14 cellular contexts compared by ENCODE assay signal in the genomic region with DNA sequence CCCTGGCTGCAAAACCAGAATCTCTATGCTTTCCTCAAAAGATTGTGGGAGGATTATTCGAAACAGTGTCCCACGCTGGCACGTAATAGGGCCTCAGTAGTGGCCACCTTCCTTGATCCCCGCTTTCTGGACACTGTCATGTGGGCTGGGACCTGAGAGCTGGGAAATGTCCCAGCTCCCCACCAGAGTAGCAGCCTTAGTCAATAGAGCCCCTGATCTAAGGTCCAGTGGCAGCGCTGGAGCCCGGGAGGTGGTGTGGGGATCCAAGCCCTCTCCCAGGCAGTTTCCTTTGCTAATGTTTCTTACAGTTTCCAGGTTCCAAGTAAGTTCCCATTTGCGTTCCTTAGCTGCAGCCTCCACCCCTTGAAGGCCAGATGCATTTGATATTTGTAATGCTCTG.
"Had no signal": no experiment of that assay in that cellular context is flagged by ENCODE, and none has a peak within 500 bp of the region (broad histone marks: within the 10 kb centered on the region; RNA-seq: fewer than 3 reads in every experiment).

No MANE protein-coding gene starts in this region.

- H3K27me3 ChIP-seq: ovary, sigmoid colon, thyroid gland had no signal

- H3K4me1 ChIP-seq: thyroid gland had no signal

- H3K9me3 Mint-ChIP-seq: activated CD4-positive, alpha-beta T cell treated with anti-CD3 and anti-CD28 coated beads, Interleukin-2, amount 10 ng/mL, durations not matched to agents 7 days and 5 days; activated naive CD8-positive, alpha-beta T cell treated with anti-CD3 and anti-CD28 coated beads, Interleukin-2, amount 10 ng/mL, durations not matched to agents 7 days and 5 days; activated T-cell treated with anti-CD3 and anti-CD28 coated beads, Interleukin-2, amount 50 U/mL, for 72 hours; nephron; stimulated activated effector memory CD8-positive, alpha-beta T cell treated with anti-CD3 and anti-CD28 coated beads, Interleukin-12 subunit alpha, Interleukin-12 subunit beta, amount 100 ng/mL, for 72 hours had no signal

- H3K27ac ChIP-seq: left ventricle myocardium inferior, ovary, sigmoid colon, thyroid gland had no signal

- H3K36me3 ChIP-seq: left ventricle myocardium inferior, ovary, thyroid gland had no signal

- H3K4me3 ChIP-seq: left ventricle myocardium inferior, ovary, sigmoid colon, thyroid gland had no signal

- H3K9me3 ChIP-seq: left ventricle myocardium inferior, ovary, sigmoid colon, thyroid gland had no signal

- DNase-seq: activated CD4-positive, alpha-beta T cell treated with anti-CD3 and anti-CD28 coated beads, Interleukin-2, amount 10 ng/mL, durations not matched to agents 7 days and 5 days; activated gamma-delta T cell; activated naive CD8-positive, alpha-beta T cell treated with anti-CD3 and anti-CD28 coated beads, Interleukin-2, amount 10 ng/mL, durations not matched to agents 7 days and 5 days; activated T-cell treated with anti-CD3 and anti-CD28 coated beads, Interleukin-2, amount 50 U/mL, for 72 hours; foreskin fibroblast; hippocampal formation; left ventricle myocardium inferior; mesendoderm; sigmoid colon; stimulated activated CD4-positive, alpha-beta T cell treated with anti-CD3 and anti-CD28 coated beads, Interleukin-1b, Interleukin-23, amount 100 ng/mL, for 48 hours; thyroid gland had no signal

- H3K27ac Mint-ChIP-seq: activated CD4-positive, alpha-beta T cell treated with anti-CD3 and anti-CD28 coated beads, Interleukin-2, amount 10 ng/mL, durations not matched to agents 7 days and 5 days; activated naive CD8-positive, alpha-beta T cell treated with anti-CD3 and anti-CD28 coated beads, Interleukin-2, amount 10 ng/mL, durations not matched to agents 7 days and 5 days; activated T-cell treated with anti-CD3 and anti-CD28 coated beads, Interleukin-2, amount 50 U/mL, for 72 hours; nephron; stimulated activated effector memory CD8-positive, alpha-beta T cell treated with anti-CD3 and anti-CD28 coated beads, Interleukin-12 subunit alpha, Interleukin-12 subunit beta, amount 100 ng/mL, for 72 hours had no signal

- H3K4me3 Mint-ChIP-seq: activated CD4-positive, alpha-beta T cell treated with anti-CD3 and anti-CD28 coated beads, Interleukin-2, amount 10 ng/mL, durations not matched to agents 7 days and 5 days; activated naive CD8-positive, alpha-beta T cell treated with anti-CD3 and anti-CD28 coated beads, Interleukin-2, amount 10 ng/mL, durations not matched to agents 7 days and 5 days; activated T-cell treated with anti-CD3 and anti-CD28 coated beads, Interleukin-2, amount 50 U/mL, for 72 hours; nephron; stimulated activated effector memory CD8-positive, alpha-beta T cell treated with anti-CD3 and anti-CD28 coated beads, Interleukin-12 subunit alpha, Interleukin-12 subunit beta, amount 100 ng/mL, for 72 hours had no signal

- ATAC-seq: activated T-cell treated with anti-CD3 and anti-CD28 coated beads, Interleukin-2, amount 50 U/mL, for 72 hours; stimulated activated effector memory CD8-positive, alpha-beta T cell treated with anti-CD3 and anti-CD28 coated beads, Interleukin-12 subunit alpha, Interleukin-12 subunit beta, amount 100 ng/mL, for 72 hours had no signal

- H3K27me3 Mint-ChIP-seq: activated CD4-positive, alpha-beta T cell treated with anti-CD3 and anti-CD28 coated beads, Interleukin-2, amount 10 ng/mL, durations not matched to agents 7 days and 5 days; activated naive CD8-positive, alpha-beta T cell treated with anti-CD3 and anti-CD28 coated beads, Interleukin-2, amount 10 ng/mL, durations not matched to agents 7 days and 5 days had no signal
